In genomic region chr3:15610083-15610482, GRCh38 we compare ENCODE assay signal across 11 cellular contexts. TPM values are rescaled to one million over a fixed set of nuclear protein-coding genes. Genes with fewer than 3 reads are reported as not detected.
DNase-seq lines count a peak whose midpoint lies in the region; ATAC-seq lines count a peak whose summit lies in the region.
"Had no signal": no experiment of that assay in that cellular context is flagged by ENCODE, and none has a peak within 500 bp of the region (broad histone marks: within the 10 kb centered on the region; RNA-seq: fewer than 3 reads in every experiment).

No MANE protein-coding gene starts in this region.

- DNase-seq in ELR (ENCODE audit: low read depth) = peak; percentile 87
- DNase-seq in MV-4-11 (lab: John Stamatoyannopoulos, UW) = peak; percentile 68
- DNase-seq in epithelial cell of prostate (ENCODE audit: low read depth, low spot score) = peak; percentile 33
- peak; percentile 97 for DNase-seq in renal cortical epithelial cell (ENCODE audit: low read depth)
- DNase-seq: DND-41, KBM-7 had no signal

- H3K27ac ChIP-seq in epithelial cell of prostate = no peak overlapping the region

- ATAC-seq in GM18519 (IDR thresholded peaks at IDR 0.05; ENCODE audit: low FRiP score, unreplicated experiment) = no peak
- no peak for ATAC-seq in GM21717 (IDR thresholded peaks at IDR 0.05; ENCODE audit: unreplicated experiment)
- no peak for ATAC-seq in GM21423 (IDR thresholded peaks at IDR 0.05; ENCODE audit: unreplicated experiment)
- ATAC-seq in GM18517 (IDR thresholded peaks at IDR 0.05; ENCODE audit: unreplicated experiment) = no peak
- ATAC-seq: activated CD4-positive, CD25-positive, alpha-beta regulatory T cell treated with anti-CD3 and anti-CD28 coated beads, Interleukin-2, amount 50 U/mL, for 24 hours had no signal

RNA-seq across cellular contexts. Expression of gene BTD, which starts 8.5 kb away (rescaled TPM):
- 23.4 and 35.7 TPM in 2 replicates for total RNA-seq in renal cortical epithelial cell

RNA-seq across cellular contexts. Expression of gene HACL1, which starts 8.7 kb away (rescaled TPM):
- total RNA-seq in renal cortical epithelial cell = 23.1 and 32.6 TPM in 2 replicates

Comparison
In these comparisons a context has a peak if more than half of its experiments do, and no peak if none do; other contexts are left out.
1. DNase-seq: peak in every context shown above with its lines; median percentile 97 in renal cortical epithelial cell; 87 in ELR; 68 in MV-4-11; 33 in epithelial cell of prostate.